Comparison of ENCODE assay signal across 11 cellular contexts in genomic region chr3:109803274-109803673, GRCh38.
DNase-seq lines count a peak whose midpoint lies in the region; ATAC-seq and TF ChIP-seq lines count a peak whose summit lies in the region.
"Had no signal": no experiment of that assay in that cellular context is flagged by ENCODE, and none has a peak within 500 bp of the region (broad histone marks: within the 10 kb centered on the region; RNA-seq: fewer than 3 reads in every experiment).

No MANE protein-coding gene starts in this region.

- peaks cover 8% of the 10 kb centered on the region; the same call in 1 of the 2 replicates for H3K4me1 ChIP-seq in MM.1S (ENCODE audit: low read length)
- H3K4me1 ChIP-seq: HAP-1 had no signal

- ATAC-seq in HG03196 (IDR thresholded peaks at IDR 0.05; ENCODE audit: unreplicated experiment), result no peak
- ATAC-seq: stimulated activated naive CD8-positive, alpha-beta T cell treated with anti-CD3 and anti-CD28 coated beads, Interleukin-15, Interleukin-2, amounts not matched to agents 100 U/mL and 50 U/mL, for 24 hours had no signal

- no peak overlapping the region for H3K4me3 Mint-ChIP-seq in progenitor cell of endocrine pancreas (ENCODE audit: low read depth)

- no peak overlapping the region for H3K27ac ChIP-seq in MM.1S (ENCODE audit: low read length)

- H3K4me2 ChIP-seq in MM.1S (ENCODE audit: low read depth, low read length), result no peak overlapping the region

- H3K27me3 ChIP-seq in MM.1S (replicated peaks; ENCODE audit: insufficient read depth, low read length), result no peaks in the 10 kb centered on the region

- no peak overlapping the region for H2AFZ ChIP-seq in MM.1S (ENCODE audit: low read length)

- no peaks in the 10 kb centered on the region for H3K79me2 ChIP-seq in MM.1S (ENCODE audit: low read length)

- H3K9me3 ChIP-seq in MM.1S (replicated peaks; ENCODE audit: insufficient read depth, low read length), result no peaks in the 10 kb centered on the region
- H3K9me3 ChIP-seq: HAP-1 had no signal

- DNase-seq in GM12865 (ENCODE audit: low read depth) (no peak), MM.1S (no peak), choroid plexus epithelial cell (ENCODE audit: low read depth) (peak; percentile 16), progenitor cell of endocrine pancreas (ENCODE audit: low spot score, unreplicated experiment) (no peak), NCI-H69 (lab: John Stamatoyannopoulos, UW) (no peak), KG1 (lab: John Stamatoyannopoulos, UW) (no peak)
- DNase-seq: cortex of kidney; NCI-H1417; stimulated activated naive CD8-positive, alpha-beta T cell treated with anti-CD3 and anti-CD28 coated beads, Interleukin-15, Interleukin-2, amounts not matched to agents 100 U/mL and 50 U/mL, for 24 hours had no signal

- H4K20me1 ChIP-seq in MM.1S (ENCODE audit: insufficient read depth, low read length), result no peaks in the 10 kb centered on the region

- TF ChIP-seq CTCF in GM12865 (IDR thresholded peaks at IDR 0.05; ENCODE audit: insufficient read depth, low read depth, low read length, missing control alignments) (peak; percentile 17), MM.1S (IDR thresholded peaks at IDR 0.05; ENCODE audit: low read length) (peak; percentile 21), choroid plexus epithelial cell (conservative IDR thresholded peaks at IDR 0.05; ENCODE audit: low read depth, low read length) (peak; percentile 56), progenitor cell of endocrine pancreas (IDR thresholded peaks at IDR 0.05; ENCODE audit: unreplicated experiment) (peak; percentile 40)

- H3K9me3 Mint-ChIP-seq in progenitor cell of endocrine pancreas (ENCODE audit: low read depth), result no peaks in the 10 kb centered on the region

- H3K36me3 ChIP-seq in MM.1S (replicated peaks; ENCODE audit: insufficient read depth, low read length), result no peaks in the 10 kb centered on the region
- H3K36me3 ChIP-seq: HAP-1 had no signal

- H3F3A ChIP-seq in MM.1S (ENCODE audit: insufficient read depth, low read length), result 0 out of 2 replicates have a peak, but pooled peaks cover 4% of the 10 kb centered on the region

- no peak overlapping the region for H3K9ac ChIP-seq in MM.1S (ENCODE audit: low read length)

- H3K36me3 Mint-ChIP-seq in progenitor cell of endocrine pancreas (ENCODE audit: insufficient read depth), result no peaks in the 10 kb centered on the region

- H3K4me3 ChIP-seq in GM12865 (ENCODE audit: low read depth, low read length) (no peak overlapping the region), MM.1S (ENCODE audit: low read length) (no peak overlapping the region), choroid plexus epithelial cell (ENCODE audit: low read depth, low read length) (no peak overlapping the region)
- H3K4me3 ChIP-seq: HAP-1 had no signal

- no peaks in the 10 kb centered on the region for H3K9me2 ChIP-seq in MM.1S (replicated peaks; ENCODE audit: insufficient read depth, low read length)

- no peak overlapping the region for H3K27ac Mint-ChIP-seq in progenitor cell of endocrine pancreas

- no peaks in the 10 kb centered on the region for H3K27me3 Mint-ChIP-seq in progenitor cell of endocrine pancreas

- H3K4me1 Mint-ChIP-seq in progenitor cell of endocrine pancreas (ENCODE audit: low read depth), result no peaks in the 10 kb centered on the region
